In genomic region chr2:85811850-85812735, GRCh38 we compare ENCODE assay signal across 25 cellular contexts. TPM values are rescaled to one million over a fixed set of nuclear protein-coding genes. Genes with fewer than 3 reads are reported as not detected.
DNase-seq lines count a peak whose midpoint lies in the region; ATAC-seq, FAIRE-seq and TF ChIP-seq lines count a peak whose summit lies in the region.
"Had no signal": no experiment of that assay in that cellular context is flagged by ENCODE, and none has a peak within 500 bp of the region (broad histone marks: within the 10 kb centered on the region; RNA-seq: fewer than 3 reads in every experiment).

No MANE protein-coding gene starts in this region.

- no peak overlapping the region for H4K91ac ChIP-seq in neuronal stem cell (ENCODE audit: low read depth, low read length, poor library complexity)

- no peak overlapping the region for H2BK5ac ChIP-seq in neuronal stem cell (ENCODE audit: low read length)

- no peaks in the 10 kb centered on the region for H3K79me1 ChIP-seq in neuronal stem cell (ENCODE audit: low read depth, low read length)

- no peak overlapping the region for H3K4me2 ChIP-seq in K562 (ENCODE audit: insufficient read depth, low read length)
- no peak overlapping the region for H3K4me2 ChIP-seq in neuronal stem cell (ENCODE audit: insufficient read depth, low read length, poor library complexity, severe bottlenecking)

- H3K79me2 ChIP-seq in K562 (ENCODE audit: control insufficient read depth, insufficient read depth, low read length): no peaks in the 10 kb centered on the region

- FAIRE-seq in K562 (lab: Jason Lieb, UNC): no peak
- FAIRE-seq: H54 had no signal

- H3K36me3 ChIP-seq in left ventricle myocardium inferior: no peaks in the 10 kb centered on the region
- no peaks in the 10 kb centered on the region for H3K36me3 ChIP-seq in K562 (ENCODE audit: control insufficient read depth, insufficient read depth, low read length)
- H3K36me3 ChIP-seq in neuronal stem cell (replicated peaks in 1 of 2; ENCODE audit: control insufficient read depth in 2 of 2, insufficient read depth in 2 of 2, low read length in 2 of 2): no peaks in the 10 kb centered on the region
- no peaks in the 10 kb centered on the region for H3K36me3 ChIP-seq in uterus
- H3K36me3 ChIP-seq: cardiac muscle cell, gastrocnemius medialis, ovary had no signal

- intact Hi-C loops in left ventricle myocardium inferior (cut with micrococcal nuclease): no loop called here
- intact Hi-C loops in Right ventricle myocardium superior (cut with DNase I): loop anchor here (5.0 kb wide), 1 partner anchor 175 kb away; no protein-coding TSS in a partner anchor
- intact Hi-C loops in K562 (cut with micrococcal nuclease): loop anchor here (10.0 kb wide), 1 partner anchor 137 kb away; no protein-coding TSS in a partner anchor
- intact Hi-C loops in uterus (cut with DNase I; ENCODE audit: low total_unique reads): loop anchor here (2.0 to 10.0 kb wide), 2 partner anchors 83 to 177 kb away; no protein-coding TSS in a partner anchor

- no peak for TF ChIP-seq EP300 in K562 (IDR thresholded peaks at IDR 0.05; ENCODE audit: low read length)

- peak overlapping the region; percentile 67 for H3K4ac ChIP-seq in neuronal stem cell (ENCODE audit: low read length)

- H2AK5ac ChIP-seq in neuronal stem cell (ENCODE audit: low read depth, low read length): peak overlapping the region; percentile 86

- H2BK12ac ChIP-seq in neuronal stem cell (ENCODE audit: low read length): no peak overlapping the region

- no TSS peak for BruUV-seq in K562 (replicated peaks; lab: Mats Ljungman, UMichigan)

- no peak overlapping the region for H2AFZ ChIP-seq in K562 (ENCODE audit: low read depth, low read length)
- H2AFZ ChIP-seq in neuronal stem cell (ENCODE audit: low read length): no peak overlapping the region

- no peak for DNase-seq in left ventricle myocardium inferior
- DNase-seq in Right ventricle myocardium superior: no peak
- peak in 1 of 4 experiments; percentile 3 for DNase-seq in K562 (ENCODE audit: extremely low read depth in 1 of 4, low spot score in 3 of 4)
- no peak for DNase-seq in neuronal stem cell (ENCODE audit: low spot score)
- DNase-seq in uterus: no peak
- no peak for DNase-seq in C1 segment of cervical spinal cord (lab: John Stamatoyannopoulos, UW)
- DNase-seq: activated CD4-positive, CD25-positive, alpha-beta regulatory T cell; activated CD8-positive, alpha-beta T cell treated with anti-CD3 and anti-CD28 coated beads, Interleukin-2, amount 10 ng/mL, durations not matched to agents 7 days and 5 days; CD4-positive, alpha-beta T cell; dorsolateral prefrontal cortex; gastrocnemius medialis; NCI-H1417 treated with DMSO at 0.1 percent for 48 hours; NCI-H526 treated with DMSO at 0.1 percent for 48 hours; OCI-M1; stimulated activated CD4-positive, alpha-beta T cell treated with anti-CD3 and anti-CD28 coated beads, Interleukin-2, amount 100 ng/mL, for 48 hours; stimulated activated naive CD8-positive, alpha-beta T cell treated with anti-CD3 and anti-CD28 coated beads, Interleukin-15, amount 100 ng/mL, for 72 hours had no signal

- H3K4me3 ChIP-seq in left ventricle myocardium inferior: no peak overlapping the region
- no peak overlapping the region for H3K4me3 ChIP-seq in K562
- no peak overlapping the region for H3K4me3 ChIP-seq in neuronal stem cell (ENCODE audit: low read length in 2 of 2)
- H3K4me3 ChIP-seq in uterus: no peak overlapping the region
- H3K4me3 ChIP-seq: cardiac muscle cell, gastrocnemius medialis, ovary, skin epidermis had no signal

- no peak overlapping the region for H4K8ac ChIP-seq in neuronal stem cell (ENCODE audit: low read depth, low read length)

- no peak overlapping the region for H3K14ac ChIP-seq in neuronal stem cell (ENCODE audit: low read length)

- no peaks in the 10 kb centered on the region for H3K9me1 ChIP-seq in K562 (ENCODE audit: control insufficient read depth, insufficient read depth, low read length)

- CTCF ChIA-PET in K562 (lab: Yijun Ruan, JAX; ENCODE audit: low intra/inter-chr PET ratio): interaction anchor here (0.6 kb wide), 2 partner anchors 63 to 83 kb away, joined by 3 read pairs; no protein-coding TSS in a partner anchor

- H3K18ac ChIP-seq in neuronal stem cell (ENCODE audit: low read length): peak overlapping the region; percentile 36

- no peak overlapping the region for H3K9ac ChIP-seq in K562 (ENCODE audit: insufficient read depth in 1 of 2, low read depth in 2 of 2, low read length in 2 of 2)
- no peak overlapping the region for H3K9ac ChIP-seq in neuronal stem cell (ENCODE audit: low read depth, low read length, poor library complexity)

- H2BK15ac ChIP-seq in neuronal stem cell (ENCODE audit: low read length): no peak overlapping the region

- in situ Hi-C loops in K562 (cut with MboI): loop anchor here (5.0 kb wide), 1 partner anchor 75 kb away; no protein-coding TSS in a partner anchor

- 4% methylated on average over 12 of the region's 12 CpGs for WGBS in K562 (ENCODE audit: insufficient coverage, low coverage, missing lambda C conversion rate)
- no CpG with 5 or more reads among the region's 12 CpGs for WGBS in neuronal stem cell (ENCODE audit: extremely low coverage in 2 of 2, insufficient read length in 2 of 2, insufficient replicate concordance in 1 of 2), 2 donors

- TF ChIP-seq RAD21 in K562 (CRISPR knock-in tag; conservative IDR thresholded peaks at IDR 0.05 in 1 of 2, IDR thresholded peaks at IDR 0.05 in 1 of 2): no peak

- H3K4me1 ChIP-seq in left ventricle myocardium inferior: peaks cover 25% of the 10 kb centered on the region
- peaks cover 2 to 6% of the 10 kb centered on the region in 2 experiments; a peak in 2 of 5 replicates for H3K4me1 ChIP-seq in K562 (replicated peaks in 1 of 2; ENCODE audit: control insufficient read depth in 2 of 2, insufficient read depth in 2 of 2, low read length in 2 of 2)
- peaks cover 0 to 3% of the 10 kb centered on the region in 2 donors for H3K4me1 ChIP-seq in neuronal stem cell (ENCODE audit: control insufficient read depth in 2 of 2, insufficient read depth in 1 of 2, low read depth in 1 of 2, low read length in 2 of 2)
- H3K4me1 ChIP-seq in uterus: no peaks in the 10 kb centered on the region

- TF ChIP-seq CTCF in left ventricle myocardium inferior (IDR thresholded peaks at IDR 0.05; ENCODE audit: borderline replicate concordance) (no peak), K562 (IDR thresholded peaks at IDR 0.05 in 2 of 3, conservative IDR thresholded peaks at IDR 0.05 in 1 of 3; ENCODE audit: insufficient read depth in 2 of 3, low read depth in 1 of 3, low read length in 3 of 3) (no peak), uterus (IDR thresholded peaks at IDR 0.05) (no peak)

- H3K9me3 ChIP-seq in left ventricle myocardium inferior (replicated peaks): no peaks in the 10 kb centered on the region
- no peaks in the 10 kb centered on the region for H3K9me3 ChIP-seq in K562 (replicated peaks; ENCODE audit: control insufficient read depth, insufficient read depth, low read depth, low read length)
- H3K9me3 ChIP-seq in neuronal stem cell (replicated peaks in 1 of 2; ENCODE audit: control insufficient read depth in 2 of 2, insufficient read depth in 1 of 2, low read depth in 1 of 2, low read length in 2 of 2): no peaks in the 10 kb centered on the region
- no peaks in the 10 kb centered on the region for H3K9me3 ChIP-seq in uterus
- H3K9me3 ChIP-seq: gastrocnemius medialis, ovary had no signal

- H3K27ac ChIP-seq in left ventricle myocardium inferior (replicated peaks) (peak overlapping the region; percentile 76), K562 (ENCODE audit: extremely low read depth, low read depth, low read length) (no peak overlapping the region), neuronal stem cell (replicated peaks; ENCODE audit: low read length) (no peak overlapping the region), uterus (peak overlapping the region; percentile 69 to 70)
- H3K27ac ChIP-seq: cardiac muscle cell, epithelial cell of prostate had no signal

- H3K27me3 ChIP-seq in left ventricle myocardium inferior (ENCODE audit: low read depth) (no peaks in the 10 kb centered on the region), K562 (ENCODE audit: control insufficient read depth in 2 of 2, insufficient read depth in 2 of 2, low read length in 2 of 2) (peaks cover 17 to 38% of the 10 kb centered on the region in 2 experiments; a peak in 4 of 5 replicates), neuronal stem cell (ENCODE audit: control insufficient read depth in 3 of 3, insufficient read depth in 3 of 3, low read depth in 1 of 3, low read length in 3 of 3) (no peaks in the 10 kb centered on the region), uterus (no peaks in the 10 kb centered on the region)
- H3K27me3 ChIP-seq: cardiac muscle cell, dorsolateral prefrontal cortex, gastrocnemius medialis, ovary had no signal

- peaks cover 14% of the 10 kb centered on the region for H4K20me1 ChIP-seq in K562 (replicated peaks; ENCODE audit: control insufficient read depth, insufficient read depth, low read length)

- TF ChIP-seq POLR2A in K562 (conservative IDR thresholded peaks at IDR 0.05) (no peak), uterus (IDR thresholded peaks at IDR 0.05) (no peak)

- H2BK120ac ChIP-seq in neuronal stem cell (ENCODE audit: low read depth, low read length): no peak overlapping the region

- POLR2A ChIA-PET in K562 (lab: Yijun Ruan, JAX): interaction anchor here (0.6 to 0.7 kb wide), 3 partner anchors 78 to 454 kb away, joined by 3 to 4 read pairs (median 4); no protein-coding TSS in a partner anchor

- no peak overlapping the region for H3K23ac ChIP-seq in neuronal stem cell (ENCODE audit: low read depth, low read length, poor library complexity)

- ATAC-seq in Right ventricle myocardium superior (ENCODE audit: poor library complexity) (no peak), K562 (no peak), GM19452 (IDR thresholded peaks at IDR 0.05; ENCODE audit: unreplicated experiment) (no peak), HG02885 (IDR thresholded peaks at IDR 0.05; ENCODE audit: poor library complexity, unreplicated experiment) (no peak)
- ATAC-seq: activated CD8-positive, alpha-beta T cell treated with anti-CD3 and anti-CD28 coated beads, Interleukin-2, amount 10 ng/mL, durations not matched to agents 7 days and 5 days; activated T-helper 17 cell treated with anti-CD3 and anti-CD28 coated beads, Interleukin-2, amount 50 U/mL, for 72 hours; gastrocnemius medialis; SK-N-SH treated with all-trans-retinoic acid at 6 μM for 48 hours; stimulated activated naive CD8-positive, alpha-beta T cell treated with anti-CD3 and anti-CD28 coated beads, Interleukin-15, amount 100 ng/mL, for 72 hours had no signal

RNA-seq across cellular contexts. Expression of gene ATOH8, which starts 58.3 kb away (rescaled TPM):
- total RNA-seq in left ventricle myocardium inferior: 23.3 TPM
- 25.8 TPM for total RNA-seq in Right ventricle myocardium superior
- not detected in 2 replicates for total RNA-seq in K562 (2011; cell fraction: chromatin; rRNA removed; ENCODE audit: low replicate concordance)
- total RNA-seq in K562 (2011; cell fraction: nucleolus; rRNA removed): not detected in 2 replicates
- total RNA-seq in K562 (2011; cell fraction: nucleoplasm; rRNA removed): not detected in 2 replicates
- not detected in 2 replicates for total RNA-seq in K562 (2014; rRNA removed)
- total RNA-seq in K562 (2014; rRNA removed; fragmentation: Illumina TruSeq; extraction: Trizol): not detected in 2 replicates
- total RNA-seq in K562 (2015; rRNA removed; fragmentation: Illumina TruSeq; extraction: Trizol): not detected in 2 replicates
- total RNA-seq in K562 (2021): not detected in 2 replicates
- not detected in 2 replicates for polyA plus RNA-seq in K562 (2011; rRNA removed)
- not detected in 2 replicates for polyA plus RNA-seq in K562 (2011; cell fraction: cytosol; rRNA removed)
- not detected in 2 replicates for polyA plus RNA-seq in K562 (2011; cell fraction: nucleus; rRNA removed)
- polyA plus RNA-seq in K562 (2012): not detected in 2 replicates
- polyA plus RNA-seq in K562 (2014; fragmentation: Illumina TruSeq; extraction: Trizol): not detected in 2 replicates
- not detected for polyA plus RNA-seq in K562 (2014; fragmentation: Nextera tagmentation; extraction: Ambion mirVana)
- polyA plus RNA-seq in K562 (2014; rRNA removed): not detected in 2 replicates
- polyA minus RNA-seq in K562 (2011; rRNA and poly(A)+ RNA removed): not detected in 2 replicates
- not detected in 2 replicates for polyA minus RNA-seq in K562 (2011; cell fraction: cytosol; rRNA and poly(A)+ RNA removed)
- polyA minus RNA-seq in K562 (2011; cell fraction: nucleus; rRNA and poly(A)+ RNA removed): not detected in 2 replicates
- 1.8 TPM for polyA plus RNA-seq in neuronal stem cell (2013, experiment 1 of 2)
- polyA plus RNA-seq in neuronal stem cell (2013, experiment 2 of 2): 1.6 TPM
- 10 to 100 TPM; 13.2 to 83.0 (median 45.3) TPM for total RNA-seq in uterus
- total RNA-seq: activated T-helper 17 cell treated with anti-CD3 and anti-CD28 coated beads, Interleukin-2, amount 50 U/mL, for 72 hours; CD4-positive, alpha-beta T cell had no signal

Comparison
In these comparisons a context has a peak if more than half of its experiments do, and no peak if none do; other contexts are left out.
1. H3K27ac ChIP-seq: peak in left ventricle myocardium inferior (single experiment) and uterus (2 of 2); none in K562 (single experiment) and neuronal stem cell (single experiment).
2. RNA of gene ATOH8, which starts 58.3 kb away (total RNA-seq): 13.2 to 83.0 TPM in uterus, 25.8 TPM in Right ventricle myocardium superior (single experiment) and 23.3 TPM in left ventricle myocardium inferior (single experiment); not detected in K562; every median in the first group is over 10 times any median in the second.